Comparison of ENCODE assay signal across 8 cellular contexts in genomic region chr9:137459147-137459600, GRCh38. TPM values are rescaled to one million over a fixed set of nuclear protein-coding genes. Genes with fewer than 3 reads are reported as not detected.
DNase-seq lines count a peak whose midpoint lies in the region; ATAC-seq and TF ChIP-seq lines count a peak whose summit lies in the region.

Gene NSMF, minus strand, starts transcription at chr9:137459334. Its CDS starts 232 bp downstream, at chr9:137459102.

- H3K36me3 ChIP-seq in A673 (ENCODE audit: insufficient read depth, low read length, poor library complexity, severe bottlenecking), result no peaks in the 10 kb centered on the region

- DNase-seq in A673 (ENCODE audit: low spot score), result peak; percentile 92
- peak; percentile 79 for DNase-seq in NCI-H226
- peak; percentile 93 for DNase-seq in central memory CD4-positive, alpha-beta T cell
- peak; percentile 92 for DNase-seq in islet precursor cell
- peak; percentile 83 to 91 for DNase-seq in stimulated activated CD4-positive, alpha-beta T cell treated with anti-CD3 and anti-CD28 coated beads, Interleukin-12 subunit alpha, Interleukin-12 subunit beta, amount 100 ng/mL, for 24 hours (ENCODE audit: low read depth in 2 of 2)

- BruUV-seq in A673 (replicated peaks; lab: Mats Ljungman, UMichigan), result no TSS peak

- H3K27ac ChIP-seq in A673 (ENCODE audit: low read depth, low read length, poor library complexity, severe bottlenecking), result peak within 1 kb of the TSS; percentile 79

- no peaks in the 10 kb centered on the region for H3K27me3 ChIP-seq in A673 (replicated peaks; ENCODE audit: insufficient read depth, low read depth, low read length, poor library complexity)

- peak within 1 kb of the TSS; percentile 80 for H3K4me3 ChIP-seq in A673 (ENCODE audit: low read depth, low read length, poor library complexity, severe bottlenecking)

- TF ChIP-seq CTCF in A673 (conservative IDR thresholded peaks at IDR 0.05; ENCODE audit: low read depth, low read length), result no peak

- ATAC-seq in GM18858 (IDR thresholded peaks at IDR 0.05; ENCODE audit: unreplicated experiment) (peak; percentile 59), HG03103 (IDR thresholded peaks at IDR 0.05; ENCODE audit: low read depth, unreplicated experiment) (peak; percentile 63)
- peak; percentile 76 to 79 for ATAC-seq in activated CD4-positive, CD25-positive, alpha-beta regulatory T cell treated with anti-CD3 and anti-CD28 coated beads, Interleukin-2, amount 50 U/mL, for 24 hours

- peaks cover 16% of the 10 kb centered on the region for H3K4me1 ChIP-seq in A673 (ENCODE audit: insufficient read depth, low read length, poor library complexity, severe bottlenecking)

- no peaks in the 10 kb centered on the region for H3K9me3 ChIP-seq in A673 (ENCODE audit: low read depth, low read length, poor library complexity, severe bottlenecking)

- POLR2A ChIA-PET in A673 (lab: Charles Lee; ENCODE audit: low non-redundant PET), result interaction anchor here (0.6 to 0.7 kb wide), 2 partner anchors 32 to 93 kb away, joined by 3 read pairs; no protein-coding TSS in a partner anchor

- intact Hi-C loops in A673 (cut with micrococcal nuclease; ENCODE audit: unreplicated experiment), result no loop called here

- CTCF ChIA-PET in A673 (lab: Charles Lee), result interaction anchor here (0.6 kb wide), 1 partner anchor 222 kb away, joined by 3 read pairs; no protein-coding TSS in a partner anchor

RNA-seq across cellular contexts. Expression of gene NSMF, which starts in this region (rescaled TPM):
- 52.7 and 54.9 TPM in 2 replicates for total RNA-seq in A673 (2021)

Comparison
In these comparisons a context has a peak if more than half of its experiments do, and no peak if none do; other contexts are left out.
1. Peak in every context shown above with its lines: DNase-seq, ATAC-seq, H3K4me3 ChIP-seq and H3K27ac ChIP-seq.